Comparison of ENCODE assay signal across 25 cellular contexts in genomic region chr5:130939059-130939458, GRCh38.
"Had no signal": no experiment of that assay in that cellular context is flagged by ENCODE, and none has a peak within 500 bp of the region (broad histone marks: within the 10 kb centered on the region; RNA-seq: fewer than 3 reads in every experiment).

No MANE protein-coding gene starts in this region.

- ATAC-seq: activated T-cell treated with anti-CD3 and anti-CD28 coated beads, Interleukin-2, amount 50 U/mL, for 72 hours; T-helper 17 cell had no signal

- H3K27me3 ChIP-seq: adrenal gland had no signal

- H3K27ac ChIP-seq: adrenal gland, KMS-11 had no signal

- H3K9me3 ChIP-seq: adrenal gland had no signal

- FAIRE-seq: TTC549 had no signal

- H3K4me1 ChIP-seq: adrenal gland had no signal

- H3K4me2 ChIP-seq: KMS-11 had no signal

- DNase-seq: activated B cell treated with CpG ODN at 0.5 μM for 24 hours; activated CD4-positive, alpha-beta memory T cell treated with anti-CD3 and anti-CD28 coated beads for 36 hours; activated CD4-positive, alpha-beta T cell treated with anti-CD3 and anti-CD28 coated beads for 1 hour; activated CD4-positive, alpha-beta T cell treated with anti-CD3 and anti-CD28 coated beads, Interleukin-2, amount 10 ng/mL, durations not matched to agents 24 days and 14 days; activated gamma-delta T cell treated with Interleukin-2 at 50 U/mL for 16 hours; activated naive CD4-positive, alpha-beta T cell treated with anti-CD3 and anti-CD28 coated beads, Interleukin-2, amount 10 ng/mL, durations not matched to agents 7 days and 5 days; activated naive CD8-positive, alpha-beta T cell treated with anti-CD3 and anti-CD28 coated beads for 36 hours; activated T-cell treated with anti-CD3 and anti-CD28 coated beads, Interleukin-2, amount 50 U/mL, for 72 hours; adrenal gland; anterior cingulate cortex; caudate nucleus; MM.1S; NCI-H1105; NCI-H1436; NCI-H2081; NCI-H2171; NCI-H2227 treated with DMSO at 0.1 percent for 48 hours; NCI-H446 treated with DMSO at 0.1 percent for 48 hours; NCI-H524 treated with DMSO at 0.1 percent for 48 hours; NCI-H774; SIG-M5; T-helper 17 cell; T-helper 9 cell had no signal

- H3K36me3 ChIP-seq: adrenal gland had no signal

- H3K9ac ChIP-seq: KMS-11 had no signal

- H3K4me3 ChIP-seq: adrenal gland had no signal
